12 cellular contexts compared by ENCODE assay signal in genomic region chr11:8720868-8721739, GRCh38. TPM values are rescaled to one million over a fixed set of nuclear protein-coding genes. Genes with fewer than 3 reads are reported as not detected.
DNase-seq lines count a peak whose midpoint lies in the region; ATAC-seq, FAIRE-seq and TF ChIP-seq lines count a peak whose summit lies in the region.
"Had no signal": no experiment of that assay in that cellular context is flagged by ENCODE, and none has a peak within 500 bp of the region (broad histone marks: within the 10 kb centered on the region; RNA-seq: fewer than 3 reads in every experiment).

No MANE protein-coding gene starts in this region.

- H2BK20ac ChIP-seq in H1 (ENCODE audit: low read length): 0 out of 2 replicates have a peak overlapping the region, but pooled peaks have one; percentile 72

- no peak for TF ChIP-seq RAD21 in H1 (IDR thresholded peaks at IDR 0.05 in 1 of 2, conservative IDR thresholded peaks at IDR 0.05 in 1 of 2; ENCODE audit: low read depth in 2 of 2, low read length in 2 of 2)

- H3K9me3 Mint-ChIP-seq in nephron progenitor cell: no peaks in the 10 kb centered on the region

- no peak for TF ChIP-seq POLR2A in H1 (IDR thresholded peaks at IDR 0.05; ENCODE audit: control extremely low read depth in 1 of 2, low read depth in 2 of 2, low read length in 2 of 2)

- H3K4me1 Mint-ChIP-seq in nephron progenitor cell: peaks cover 82% of the 10 kb centered on the region

- TF ChIP-seq CTCF in right atrium auricular region (IDR thresholded peaks at IDR 0.05) (no peak), H1 (IDR thresholded peaks at IDR 0.05; ENCODE audit: control extremely low read depth in 1 of 3, insufficient read depth in 1 of 3, low read depth in 1 of 3, low read length in 3 of 3) (no peak), nephron progenitor cell (IDR thresholded peaks at IDR 0.05) (no peak)

- H2AFZ ChIP-seq in H1 (ENCODE audit: low read length): no peak overlapping the region

- no peak overlapping the region for H4K5ac ChIP-seq in H1 (ENCODE audit: insufficient read length, low read depth, low read length)

- peak overlapping the region; percentile 7 for H2BK5ac ChIP-seq in H1 (ENCODE audit: low read depth, low read length)

- H3K4me3 Mint-ChIP-seq in nephron progenitor cell: no peak overlapping the region
- H3K4me3 Mint-ChIP-seq: B cell had no signal

- intact Hi-C loops in Right ventricle myocardium superior (cut with DNase I): no loop called here

- no peak overlapping the region for H3K4me2 ChIP-seq in H1 (ENCODE audit: insufficient read depth in 1 of 2, low read depth in 2 of 2, low read length in 2 of 2)

- no peaks in the 10 kb centered on the region for H3K9me3 ChIP-seq in right atrium auricular region
- H3K9me3 ChIP-seq in H1 (ENCODE audit: insufficient read depth in 2 of 2, low read depth in 1 of 2, low read length in 1 of 2): no peaks in the 10 kb centered on the region

- peak overlapping the region; percentile 65; the same call in 1 of the 2 replicates for H2AK5ac ChIP-seq in H1 (ENCODE audit: low read depth, low read length)

- H3K79me2 ChIP-seq in H1 (ENCODE audit: control insufficient read depth in 1 of 2, insufficient read depth in 2 of 2, low read length in 2 of 2): no peaks in the 10 kb centered on the region

- peaks cover 27% of the 10 kb centered on the region for H3K36me3 Mint-ChIP-seq in nephron progenitor cell (ENCODE audit: low read depth)

- 87% methylated on average over 6 of the region's 7 CpGs; no CpG with 5 or more reads in 1 of the 2 experiments for WGBS in H1 (ENCODE audit: extremely low coverage in 1 of 2, insufficient coverage in 1 of 2, insufficient read length in 1 of 2, insufficient replicate concordance in 2 of 2, low coverage in 1 of 2, low lambda C conversion rate in 2 of 2, missing lambda C conversion rate in 1 of 2), 2 experiments

- H3K56ac ChIP-seq in H1 (replicated peaks; ENCODE audit: insufficient read length, low read depth, low read length): no peak overlapping the region

- H3K36me3 ChIP-seq in right atrium auricular region (peaks cover 25% of the 10 kb centered on the region), H1 (ENCODE audit: control insufficient read depth in 2 of 4, insufficient read depth in 4 of 4, low read length in 3 of 4) (peaks cover 0 to 6% (median 0%) of the 10 kb centered on the region in 4 experiments; a peak in 1 of 8 replicates)

- no peak overlapping the region for H2BK15ac ChIP-seq in H1 (ENCODE audit: low read length)

- H3K9ac ChIP-seq in H1 (replicated peaks in 1 of 4; ENCODE audit: extremely low read depth in 1 of 4, low read depth in 3 of 4, low read length in 3 of 4): peak overlapping the region in 1 of 4 experiments; percentile 37; a peak in 1 of 7 replicates

- H4K91ac ChIP-seq in H1 (replicated peaks; ENCODE audit: insufficient read length, low read length): no peak overlapping the region

- H4K8ac ChIP-seq in H1 (ENCODE audit: extremely low read depth, insufficient read depth, low read length): no peak overlapping the region; the same call in 1 of the 2 replicates

- no peaks in the 10 kb centered on the region for H3K27me3 ChIP-seq in right atrium auricular region
- no peaks in the 10 kb centered on the region for H3K27me3 ChIP-seq in H1 (replicated peaks in 1 of 4; ENCODE audit: control insufficient read depth in 3 of 4, extremely low read depth in 1 of 4, insufficient read depth in 3 of 4, low read length in 3 of 4)

- H3K79me1 ChIP-seq in H1 (ENCODE audit: low read depth, low read length): peaks cover 3% of the 10 kb centered on the region; the same call in 1 of the 2 replicates

- peak overlapping the region; percentile 92 for H3K27ac Mint-ChIP-seq in nephron progenitor cell
- H3K27ac Mint-ChIP-seq: B cell had no signal

- ATAC-seq in Right ventricle myocardium superior (ENCODE audit: poor library complexity) (no peak), HG03442 (IDR thresholded peaks at IDR 0.05; ENCODE audit: unreplicated experiment) (no peak)

- DNase-seq in right atrium auricular region (ENCODE audit: low spot score): no peak
- DNase-seq in Right ventricle myocardium superior: no peak
- no peak for DNase-seq in H1 (ENCODE audit: low read depth in 1 of 2, low spot score in 2 of 2)
- no peak for DNase-seq in nephron progenitor cell
- no peak for DNase-seq in mesenteric fat pad (ENCODE audit: low spot score)
- no peak for DNase-seq in NCI-H1092 treated with DMSO at 0.1 percent for 48 hours (lab: John Stamatoyannopoulos, UW)
- no peak for DNase-seq in NCI-H1105 treated with DMSO at 0.1 percent for 48 hours (lab: John Stamatoyannopoulos, UW)
- DNase-seq: activated CD4-positive, alpha-beta T cell treated with anti-CD3 and anti-CD28 coated beads for 4 hours; NK-92 treated with Interleukin-12 subunit alpha and Interleukin-12 subunit beta, amount 100 ng/mL, for 24 hours had no signal

- H3K14ac ChIP-seq in H1 (ENCODE audit: insufficient read length): no peak overlapping the region

- H3K4me3 ChIP-seq in right atrium auricular region: no peak overlapping the region
- H3K4me3 ChIP-seq in H1 (ENCODE audit: extremely low read depth in 1 of 4, insufficient read depth in 2 of 4, low read depth in 3 of 4, low read length in 4 of 4): no peak overlapping the region

- POLR2A ChIA-PET in H1 (lab: Charles Lee; ENCODE audit: partially characterized antibody): interaction anchor here (1.0 to 4.2 kb wide), 5 partner anchors 20 to 90 kb away, joined by 3 to 24 read pairs (median 4); partner anchors contain the start of genes RPL27A and TRIM66

- no peaks in the 10 kb centered on the region for H3K23me2 ChIP-seq in H1 (ENCODE audit: low read depth, low read length)

- FAIRE-seq in H1 (lab: Jason Lieb, UNC): no peak
- FAIRE-seq: GM12891 had no signal

- no peak overlapping the region for H3K4ac ChIP-seq in H1 (replicated peaks; ENCODE audit: insufficient read length, low read depth, low read length)

- peak overlapping the region; percentile 68; the same call in 1 of the 2 replicates for H2BK12ac ChIP-seq in H1 (ENCODE audit: low read depth, low read length)

- H3K18ac ChIP-seq in H1 (ENCODE audit: extremely low read depth, low read length): no peak overlapping the region; the same call in none of the 2 replicates

- H4K20me1 ChIP-seq in H1 (replicated peaks in 1 of 2; ENCODE audit: control insufficient read depth in 1 of 2, insufficient read depth in 2 of 2, low read length in 2 of 2): no peaks in the 10 kb centered on the region

- no peaks in the 10 kb centered on the region for H3K27me3 Mint-ChIP-seq in nephron progenitor cell (ENCODE audit: low read depth, poor library complexity)

- H3K4me1 ChIP-seq in right atrium auricular region (peaks cover 0 to 78% of the 10 kb centered on the region in 2 donors), H1 (replicated peaks in 1 of 4; ENCODE audit: control insufficient read depth in 3 of 4, insufficient read depth in 4 of 4, low read length in 3 of 4) (peaks cover 0 to 17% (median 11%) of the 10 kb centered on the region in 4 experiments; a peak in 4 of 7 replicates)

- no peak for TF ChIP-seq EP300 in H1 (IDR thresholded peaks at IDR 0.05; ENCODE audit: borderline replicate concordance in 1 of 2, low read depth in 2 of 2, low read length in 2 of 2)

- no peak overlapping the region for H3K23ac ChIP-seq in H1 (ENCODE audit: insufficient read length)

- H2BK120ac ChIP-seq in H1 (replicated peaks; ENCODE audit: low read depth, low read length): no peak overlapping the region

- H3K27ac ChIP-seq in right atrium auricular region (peak overlapping the region; percentile 83 to 94), H1 (ENCODE audit: low read depth, low read length) (no peak overlapping the region)

- CTCF ChIA-PET in H1 (lab: Charles Lee; ENCODE audit: partially characterized antibody): interaction anchor here (1.0 to 2.6 kb wide), 8 partner anchors 8 to 239 kb away, joined by 3 to 9 read pairs (median 5); no protein-coding TSS in a partner anchor

TF ChIP-seq in H1, 55 proteins besides CTCF, POLR2A, EP300 and RAD21 (continues in another document):
- TF ChIP-seq SIN3A (conservative IDR thresholded peaks at IDR 0.05 in 1 of 2, IDR thresholded peaks at IDR 0.05 in 1 of 2; ENCODE audit: low read depth in 1 of 2, low read length in 2 of 2): no peak
- TF ChIP-seq JUND (IDR thresholded peaks at IDR 0.05; ENCODE audit: low read length): no peak
- TF ChIP-seq GABPA (IDR thresholded peaks at IDR 0.05; ENCODE audit: borderline replicate concordance, insufficient read depth, low read length): no peak
- TF ChIP-seq SP1 (IDR thresholded peaks at IDR 0.05; ENCODE audit: low read depth, low read length): no peak
- no peak for TF ChIP-seq CTBP2 (IDR thresholded peaks at IDR 0.05; ENCODE audit: borderline replicate concordance, insufficient read depth, insufficient read length, low read length)
- TF ChIP-seq CREB1 (IDR thresholded peaks at IDR 0.05): no peak
- no peak for TF ChIP-seq TAF1 (IDR thresholded peaks at IDR 0.05; ENCODE audit: low read depth, low read length)
- no peak for TF ChIP-seq BCL11A (IDR thresholded peaks at IDR 0.05; ENCODE audit: low read depth in 2 of 2, low read length in 2 of 2)
- no peak for TF ChIP-seq HDAC6 (IDR thresholded peaks at IDR 0.05; ENCODE audit: low read depth, low read length)

RNA-seq across cellular contexts. Expression of gene RPL27A, which starts 38.5 kb away (rescaled TPM):
- 100 to 1,000 TPM; 598 to 620 TPM for total RNA-seq in right atrium auricular region
- total RNA-seq in Right ventricle myocardium superior: 549 TPM
- 1,756 and 1,761 TPM in 2 replicates for total RNA-seq in H1 (2021; fragmentation: NEBNext Ultra II Directional; extraction: Animal tissue kit (Norgen Biotek cat#: 25700))
- polyA plus RNA-seq in H1 (2011; rRNA removed): 1,777 and 1,837 TPM in 2 replicates
- 2,449 TPM for polyA plus RNA-seq in H1 (2011; cell fraction: cytosol; rRNA removed)
- polyA plus RNA-seq in H1 (2011; cell fraction: nucleus; rRNA removed): 879 TPM
- 2,701 to 2,826 TPM (median 2,726 TPM) in 4 replicates for polyA plus RNA-seq in H1 (2012, experiment 1 of 2)
- polyA plus RNA-seq in H1 (2012, experiment 2 of 2): 37,839 TPM
- 2,237 TPM for polyA plus RNA-seq in H1 (2013, experiment 1 of 2)
- polyA plus RNA-seq in H1 (2013, experiment 2 of 2): 2,283 TPM
- 410 and 445 TPM in 2 replicates for polyA minus RNA-seq in H1 (2011; rRNA and poly(A)+ RNA removed)
- polyA minus RNA-seq in H1 (2011; cell fraction: cytosol; rRNA and poly(A)+ RNA removed): 498 TPM
- 541 TPM for polyA minus RNA-seq in H1 (2011; cell fraction: nucleus; rRNA and poly(A)+ RNA removed)
- 653 TPM for total RNA-seq in mesenteric fat pad

RNA-seq across cellular contexts. Expression of gene TRIM66, which starts 38.6 kb away (rescaled TPM):
- total RNA-seq in right atrium auricular region (1 to 10 TPM in 1 of 2 donors, under 1 TPM in 1; 0.56 to 3.7 TPM), Right ventricle myocardium superior (2.4 TPM), mesenteric fat pad (7.8 TPM)
- total RNA-seq in H1 (2021; fragmentation: NEBNext Ultra II Directional; extraction: Animal tissue kit (Norgen Biotek cat#: 25700)): 3.0 and 3.1 TPM in 2 replicates
- polyA plus RNA-seq in H1 (2011; rRNA removed): 3.5 and 4.4 TPM in 2 replicates
- 4.7 TPM for polyA plus RNA-seq in H1 (2011; cell fraction: cytosol; rRNA removed)
- 17.7 TPM for polyA plus RNA-seq in H1 (2011; cell fraction: nucleus; rRNA removed)
- polyA plus RNA-seq in H1 (2012, experiment 1 of 2): 3.2 to 4.1 TPM (median 3.7 TPM) in 4 replicates
- 0.46 TPM for polyA plus RNA-seq in H1 (2012, experiment 2 of 2)
- polyA plus RNA-seq in H1 (2013, experiment 1 of 2): 2.2 TPM
- 1.5 TPM for polyA plus RNA-seq in H1 (2013, experiment 2 of 2)
- 7.1 and 16.9 TPM in 2 replicates for polyA minus RNA-seq in H1 (2011; rRNA and poly(A)+ RNA removed)
- 2.7 TPM for polyA minus RNA-seq in H1 (2011; cell fraction: cytosol; rRNA and poly(A)+ RNA removed)
- 13.4 TPM for polyA minus RNA-seq in H1 (2011; cell fraction: nucleus; rRNA and poly(A)+ RNA removed)
